ENCODE assay signal across 8 cellular contexts in genomic region chr22:41563051-41563711, GRCh38. TPM values are rescaled to one million over a fixed set of nuclear protein-coding genes. Genes with fewer than 3 reads are reported as not detected.
A peak's percentile ranks its signal among the peaks of the same experiment; 100 is the strongest.
DNase-seq lines count a peak whose midpoint lies in the region; ATAC-seq and TF ChIP-seq lines count a peak whose summit lies in the region.
"Had no signal": no experiment of that assay in that cellular context is flagged by ENCODE, and none has a peak within 500 bp of the region (broad histone marks: within the 10 kb centered on the region; RNA-seq: fewer than 3 reads in every experiment).

No MANE protein-coding gene starts in this region.

- no peaks in the 10 kb centered on the region for H3K9me2 ChIP-seq in hepatocyte (replicated peaks; ENCODE audit: insufficient read depth)

- no peak overlapping the region for H3K4me3 Mint-ChIP-seq in activated T-cell treated with anti-CD3 and anti-CD28 coated beads, Interleukin-2, amount 50 U/mL, for 24 hours
- H3K4me3 Mint-ChIP-seq: activated naive CD8-positive, alpha-beta T cell treated with anti-CD3 and anti-CD28 coated beads, Interleukin-2, amount 10 ng/mL, durations not matched to agents 7 days and 5 days had no signal

- H3K4me2 ChIP-seq in hepatocyte, result peak overlapping the region; percentile 25

- H3K27me3 ChIP-seq in SJSA1 (replicated peaks), result no peaks in the 10 kb centered on the region
- H3K27me3 ChIP-seq in hepatocyte, result no peaks in the 10 kb centered on the region

- H3K9me3 ChIP-seq in SJSA1 (replicated peaks), result no peaks in the 10 kb centered on the region
- H3K9me3 ChIP-seq in hepatocyte (ENCODE audit: low read depth), result no peaks in the 10 kb centered on the region

- H3K79me2 ChIP-seq in hepatocyte, result no peaks in the 10 kb centered on the region

- no peak for ATAC-seq in GM18868 (IDR thresholded peaks at IDR 0.05; ENCODE audit: unreplicated experiment)
- no peak for ATAC-seq in GM21529 (IDR thresholded peaks at IDR 0.05; ENCODE audit: unreplicated experiment)

- WGBS in hepatocyte (ENCODE audit: low lambda C conversion rate, missing lambda C conversion rate), result 39% methylated on average over 10 of the region's 10 CpGs

- H2AFZ ChIP-seq in hepatocyte, result no peak overlapping the region

- no peaks in the 10 kb centered on the region for H3K36me3 Mint-ChIP-seq in activated T-cell treated with anti-CD3 and anti-CD28 coated beads, Interleukin-2, amount 50 U/mL, for 24 hours (ENCODE audit: low read depth)
- H3K36me3 Mint-ChIP-seq: activated naive CD8-positive, alpha-beta T cell treated with anti-CD3 and anti-CD28 coated beads, Interleukin-2, amount 10 ng/mL, durations not matched to agents 7 days and 5 days had no signal

- no peaks in the 10 kb centered on the region for H4K20me1 ChIP-seq in hepatocyte (ENCODE audit: insufficient read depth, poor library complexity, severe bottlenecking)

- no peak overlapping the region for H3K27ac Mint-ChIP-seq in activated T-cell treated with anti-CD3 and anti-CD28 coated beads, Interleukin-2, amount 50 U/mL, for 24 hours
- H3K27ac Mint-ChIP-seq: activated naive CD8-positive, alpha-beta T cell treated with anti-CD3 and anti-CD28 coated beads, Interleukin-2, amount 10 ng/mL, durations not matched to agents 7 days and 5 days had no signal

- H3K36me3 ChIP-seq in SJSA1 (no peaks in the 10 kb centered on the region), hepatocyte (replicated peaks; ENCODE audit: insufficient read depth, low read depth) (no peaks in the 10 kb centered on the region)

- no peaks in the 10 kb centered on the region for H3K9me3 Mint-ChIP-seq in activated T-cell treated with anti-CD3 and anti-CD28 coated beads, Interleukin-2, amount 50 U/mL, for 24 hours
- H3K9me3 Mint-ChIP-seq: activated naive CD8-positive, alpha-beta T cell treated with anti-CD3 and anti-CD28 coated beads, Interleukin-2, amount 10 ng/mL, durations not matched to agents 7 days and 5 days had no signal

- DNase-seq in AG20443 (ENCODE audit: low spot score), result peak; percentile 74
- peak; percentile 81 to 84 for DNase-seq in SJSA1 (ENCODE audit: low read depth in 1 of 2, low spot score in 2 of 2)
- peak; percentile 55 for DNase-seq in hepatocyte (ENCODE audit: low spot score)
- DNase-seq in activated T-cell treated with anti-CD3 and anti-CD28 coated beads, Interleukin-2, amount 50 U/mL, for 24 hours, result no peak
- DNase-seq: activated naive CD8-positive, alpha-beta T cell treated with anti-CD3 and anti-CD28 coated beads, Interleukin-2, amount 10 ng/mL, durations not matched to agents 7 days and 5 days; COR-L47 had no signal

- H3K27ac ChIP-seq in SJSA1 (peak overlapping the region; percentile 33), hepatocyte (no peak overlapping the region)

- peaks cover 5% of the 10 kb centered on the region for H3K4me1 Mint-ChIP-seq in activated T-cell treated with anti-CD3 and anti-CD28 coated beads, Interleukin-2, amount 50 U/mL, for 24 hours (ENCODE audit: low read depth)

- TF ChIP-seq CTCF in hepatocyte (IDR thresholded peaks at IDR 0.05; ENCODE audit: poor library complexity), result no peak

- H3K4me1 ChIP-seq in SJSA1 (replicated peaks), result peaks cover 35% of the 10 kb centered on the region
- peaks cover 43% of the 10 kb centered on the region for H3K4me1 ChIP-seq in hepatocyte (ENCODE audit: insufficient read depth)

- peaks cover 24% of the 10 kb centered on the region for H3K27me3 Mint-ChIP-seq in activated T-cell treated with anti-CD3 and anti-CD28 coated beads, Interleukin-2, amount 50 U/mL, for 24 hours

- no peak overlapping the region for H3K4me3 ChIP-seq in SJSA1
- no peak overlapping the region for H3K4me3 ChIP-seq in hepatocyte

RNA-seq across cellular contexts. Expression of gene CSDC2, which starts 2.4 kb away (rescaled TPM):
- not detected in 2 replicates for total RNA-seq in SJSA1 (2014; rRNA removed; shearing (Covaris generic))
- 1.7 and 2.7 TPM in 2 replicates for total RNA-seq in hepatocyte
- polyA plus RNA-seq in hepatocyte, result 5.0 and 5.4 TPM in 2 replicates
- total RNA-seq: activated naive CD8-positive, alpha-beta T cell treated with anti-CD3 and anti-CD28 coated beads, Interleukin-2, amount 10 ng/mL, durations not matched to agents 7 days and 5 days had no signal

RNA-seq across cellular contexts. Expression of gene POLR3H, which starts 18.9 kb away (rescaled TPM):
- 14.8 and 16.6 TPM in 2 replicates for total RNA-seq in SJSA1 (2014; rRNA removed; shearing (Covaris generic))
- 14.5 and 17.5 TPM in 2 replicates for total RNA-seq in hepatocyte
- polyA plus RNA-seq in hepatocyte, result 37.4 and 41.1 TPM in 2 replicates

RNA-seq across cellular contexts. Expression of gene PMM1, which starts 26.5 kb away (rescaled TPM):
- total RNA-seq in SJSA1 (2014; rRNA removed; shearing (Covaris generic)), result 23.3 and 27.0 TPM in 2 replicates
- 36.5 and 42.3 TPM in 2 replicates for total RNA-seq in hepatocyte
- polyA plus RNA-seq in hepatocyte, result 66.1 and 68.7 TPM in 2 replicates

RNA-seq across cellular contexts. Expression of gene DESI1, which starts 57.7 kb away (rescaled TPM):
- total RNA-seq in SJSA1 (2014; rRNA removed; shearing (Covaris generic)), result 12.2 and 33.3 TPM in 2 replicates
- total RNA-seq in hepatocyte, result 29.0 and 32.1 TPM in 2 replicates
- polyA plus RNA-seq in hepatocyte, result 31.2 and 32.5 TPM in 2 replicates

RNA-seq across cellular contexts. Expression of gene XRCC6, which starts 57.9 kb away (rescaled TPM):
- 540 and 624 TPM in 2 replicates for total RNA-seq in SJSA1 (2014; rRNA removed; shearing (Covaris generic))
- 273 and 276 TPM in 2 replicates for total RNA-seq in hepatocyte
- polyA plus RNA-seq in hepatocyte, result 242 and 260 TPM in 2 replicates
